Comparison of ENCODE assay signal across 30 cellular contexts in the genomic region with DNA sequence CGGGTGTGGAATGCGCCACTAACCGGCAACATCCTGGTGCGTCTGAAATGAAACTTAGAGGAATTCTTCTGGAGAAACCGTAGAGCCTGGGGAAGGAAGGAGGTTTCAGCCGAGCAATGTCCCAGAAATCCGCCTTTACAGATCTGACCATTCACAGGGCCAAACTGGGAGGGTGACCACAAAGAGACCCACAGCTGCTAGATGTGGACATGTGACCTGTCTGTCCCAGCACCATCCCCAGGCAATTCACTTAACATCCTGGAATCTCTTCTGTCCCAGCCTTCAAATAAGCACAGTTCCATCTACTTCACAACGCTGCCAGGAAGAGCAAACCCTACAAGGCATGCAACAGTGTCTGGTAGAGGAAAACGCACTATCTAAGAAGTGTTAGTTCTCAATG. TPM values are rescaled to one million over a fixed set of nuclear protein-coding genes. Genes with fewer than 3 reads are reported as not detected.
"Had no signal": no experiment of that assay in that cellular context is flagged by ENCODE, and none has a peak within 500 bp of the region (broad histone marks: within the 10 kb centered on the region; RNA-seq: fewer than 3 reads in every experiment).

No MANE protein-coding gene starts in this region.

- H3K4me1 ChIP-seq: foreskin keratinocyte, parathyroid adenoma had no signal

- ATAC-seq: effector memory CD8-positive, alpha-beta T cell; esophagus mucosa; foreskin keratinocyte; heart right ventricle; left cardiac atrium; left lung; mucosa of descending colon; natural killer cell; sciatic nerve; stimulated activated memory B cell treated with anti-CD40 and anti-IgM and Interleukin-4, amounts not matched to agents 10 μg/mL and 1 μg/mL and 100 μg/mL, for 72 hours; stimulated activated naive CD8-positive, alpha-beta T cell treated with anti-CD3 and anti-CD28 coated beads, Interleukin-15, Interleukin-2, amounts not matched to agents 100 U/mL and 50 U/mL, for 24 hours had no signal

- H3K9me3 ChIP-seq: heart right ventricle, left lung, mucosa of descending colon, spleen, testis, tibial artery, upper lobe of left lung had no signal

- H3K27me3 Mint-ChIP-seq: effector memory CD8-positive, alpha-beta T cell; progenitor cell of endocrine pancreas had no signal

- H3K4me3 ChIP-seq: heart right ventricle, left lung, mucosa of descending colon, skin epidermis, spleen, testis, tibial artery, upper lobe of left lung had no signal

- H3K27ac ChIP-seq: epithelial cell of prostate, foreskin keratinocyte, left lung, parathyroid adenoma, skin epidermis, spleen, testis, upper lobe of left lung had no signal

- H3K36me3 Mint-ChIP-seq: natural killer cell had no signal

- DNase-seq: cerebellar nuclear complex; cortex of kidney; effector memory CD8-positive, alpha-beta T cell; foreskin keratinocyte; glutamatergic neuron; heart right ventricle; hippocampal formation; left cardiac atrium; left lung; mesenchymal stem cell; mucosa of descending colon; natural killer cell; occipital lobe; spleen; stimulated activated CD4-positive, alpha-beta T cell treated with anti-CD3 and anti-CD28 coated beads, Interleukin-4, amount 100 ng/mL, for 4 hours; stimulated activated naive CD8-positive, alpha-beta T cell treated with anti-CD3 and anti-CD28 coated beads, Interleukin-15, Interleukin-2, amounts not matched to agents 100 U/mL and 50 U/mL, for 24 hours; substantia nigra; testis; tibial artery; upper lobe of left lung had no signal

- H2AFZ ChIP-seq: parathyroid adenoma had no signal

- H3K27ac Mint-ChIP-seq: mesothelial cell of epicardium; natural killer cell; progenitor cell of endocrine pancreas; stimulated activated memory B cell treated with anti-CD40 and anti-IgM and Interleukin-4, amounts not matched to agents 10 μg/mL and 1 μg/mL and 100 μg/mL, for 72 hours had no signal

- H3K79me2 ChIP-seq: parathyroid adenoma had no signal

- H3K4me3 Mint-ChIP-seq: effector memory CD8-positive, alpha-beta T cell; mesothelial cell of epicardium; natural killer cell; stimulated activated memory B cell treated with anti-CD40 and anti-IgM and Interleukin-4, amounts not matched to agents 10 μg/mL and 1 μg/mL and 100 μg/mL, for 72 hours had no signal

- H3K9me3 Mint-ChIP-seq: effector memory CD8-positive, alpha-beta T cell; mesothelial cell of epicardium; natural killer cell; stimulated activated memory B cell treated with anti-CD40 and anti-IgM and Interleukin-4, amounts not matched to agents 10 μg/mL and 1 μg/mL and 100 μg/mL, for 72 hours had no signal

- H3K27me3 ChIP-seq: foreskin keratinocyte, heart right ventricle, left lung, testis, tibial artery, upper lobe of left lung had no signal

RNA-seq across cellular contexts. Expression of gene TSPO, which starts 18.0 kb away (rescaled TPM):
- polyA plus RNA-seq: neural cell had no signal

RNA-seq across cellular contexts. Expression of gene BIK, which starts 22.9 kb away (rescaled TPM):
- total RNA-seq: fibroblast of lung, left cardiac atrium, occipital lobe, sciatic nerve had no signal
- polyA plus RNA-seq: fibroblast of lung had no signal
